Comparison of ENCODE assay signal across 1 cellular context in the genomic region with DNA sequence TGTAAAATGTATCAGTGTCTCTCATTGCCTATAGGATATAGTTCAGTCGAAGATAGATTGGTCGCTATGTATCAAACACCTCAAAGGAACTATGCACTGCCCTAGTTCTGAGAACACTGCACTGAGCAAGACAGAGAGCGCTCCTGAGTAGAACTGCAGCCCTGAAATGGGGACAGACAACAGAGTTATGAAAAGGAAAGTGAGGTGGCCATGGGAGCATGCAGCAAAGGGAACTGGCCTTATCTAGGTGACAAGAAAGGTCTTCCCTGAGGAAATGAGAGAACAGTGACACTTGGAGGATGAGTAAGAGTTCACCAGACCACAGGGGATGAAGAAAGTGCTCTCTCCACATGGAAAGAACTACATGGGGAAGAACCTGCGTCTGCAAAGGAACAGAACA.
TF ChIP-seq lines count a peak whose summit lies in the region.

No MANE protein-coding gene starts in this region.

TF ChIP-seq in GM12878, 131 proteins besides CTCF, POLR2A, EP300 and RAD21 (continued from another document):
- TF ChIP-seq, protein P1, sequence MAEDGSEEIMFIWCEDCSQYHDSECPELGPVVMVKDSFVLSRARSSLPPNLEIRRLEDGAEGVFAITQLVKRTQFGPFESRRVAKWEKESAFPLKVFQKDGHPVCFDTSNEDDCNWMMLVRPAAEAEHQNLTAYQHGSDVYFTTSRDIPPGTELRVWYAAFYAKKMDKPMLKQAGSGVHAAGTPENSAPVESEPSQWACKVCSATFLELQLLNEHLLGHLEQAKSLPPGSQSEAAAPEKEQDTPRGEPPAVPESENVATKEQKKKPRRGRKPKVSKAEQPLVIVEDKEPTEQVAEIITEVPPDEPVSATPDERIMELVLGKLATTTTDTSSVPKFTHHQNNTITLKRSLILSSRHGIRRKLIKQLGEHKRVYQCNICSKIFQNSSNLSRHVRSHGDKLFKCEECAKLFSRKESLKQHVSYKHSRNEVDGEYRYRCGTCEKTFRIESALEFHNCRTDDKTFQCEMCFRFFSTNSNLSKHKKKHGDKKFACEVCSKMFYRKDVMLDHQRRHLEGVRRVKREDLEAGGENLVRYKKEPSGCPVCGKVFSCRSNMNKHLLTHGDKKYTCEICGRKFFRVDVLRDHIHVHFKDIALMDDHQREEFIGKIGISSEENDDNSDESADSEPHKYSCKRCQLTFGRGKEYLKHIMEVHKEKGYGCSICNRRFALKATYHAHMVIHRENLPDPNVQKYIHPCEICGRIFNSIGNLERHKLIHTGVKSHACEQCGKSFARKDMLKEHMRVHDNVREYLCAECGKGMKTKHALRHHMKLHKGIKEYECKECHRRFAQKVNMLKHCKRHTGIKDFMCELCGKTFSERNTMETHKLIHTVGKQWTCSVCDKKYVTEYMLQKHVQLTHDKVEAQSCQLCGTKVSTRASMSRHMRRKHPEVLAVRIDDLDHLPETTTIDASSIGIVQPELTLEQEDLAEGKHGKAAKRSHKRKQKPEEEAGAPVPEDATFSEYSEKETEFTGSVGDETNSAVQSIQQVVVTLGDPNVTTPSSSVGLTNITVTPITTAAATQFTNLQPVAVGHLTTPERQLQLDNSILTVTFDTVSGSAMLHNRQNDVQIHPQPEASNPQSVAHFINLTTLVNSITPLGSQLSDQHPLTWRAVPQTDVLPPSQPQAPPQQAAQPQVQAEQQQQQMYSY (CRISPR knock-in tag; IDR thresholded peaks at IDR 0.05): no peak
- TF ChIP-seq RFX5 (IDR thresholded peaks at IDR 0.05; ENCODE audit: low read depth, low read length): no peak
- no peak for TF ChIP-seq YBX1 (IDR thresholded peaks at IDR 0.05)
- TF ChIP-seq TARDBP (IDR thresholded peaks at IDR 0.05; ENCODE audit: borderline replicate concordance): no peak
- TF ChIP-seq, protein P2, sequence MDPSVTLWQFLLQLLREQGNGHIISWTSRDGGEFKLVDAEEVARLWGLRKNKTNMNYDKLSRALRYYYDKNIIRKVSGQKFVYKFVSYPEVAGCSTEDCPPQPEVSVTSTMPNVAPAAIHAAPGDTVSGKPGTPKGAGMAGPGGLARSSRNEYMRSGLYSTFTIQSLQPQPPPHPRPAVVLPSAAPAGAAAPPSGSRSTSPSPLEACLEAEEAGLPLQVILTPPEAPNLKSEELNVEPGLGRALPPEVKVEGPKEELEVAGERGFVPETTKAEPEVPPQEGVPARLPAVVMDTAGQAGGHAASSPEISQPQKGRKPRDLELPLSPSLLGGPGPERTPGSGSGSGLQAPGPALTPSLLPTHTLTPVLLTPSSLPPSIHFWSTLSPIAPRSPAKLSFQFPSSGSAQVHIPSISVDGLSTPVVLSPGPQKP (IDR thresholded peaks at IDR 0.05; ENCODE audit: low read depth, low read length): no peak
TF ChIP-seq in GM12878: peak in this region for 5.
